ENCODE assay signal across 10 cellular contexts in the genomic region with DNA sequence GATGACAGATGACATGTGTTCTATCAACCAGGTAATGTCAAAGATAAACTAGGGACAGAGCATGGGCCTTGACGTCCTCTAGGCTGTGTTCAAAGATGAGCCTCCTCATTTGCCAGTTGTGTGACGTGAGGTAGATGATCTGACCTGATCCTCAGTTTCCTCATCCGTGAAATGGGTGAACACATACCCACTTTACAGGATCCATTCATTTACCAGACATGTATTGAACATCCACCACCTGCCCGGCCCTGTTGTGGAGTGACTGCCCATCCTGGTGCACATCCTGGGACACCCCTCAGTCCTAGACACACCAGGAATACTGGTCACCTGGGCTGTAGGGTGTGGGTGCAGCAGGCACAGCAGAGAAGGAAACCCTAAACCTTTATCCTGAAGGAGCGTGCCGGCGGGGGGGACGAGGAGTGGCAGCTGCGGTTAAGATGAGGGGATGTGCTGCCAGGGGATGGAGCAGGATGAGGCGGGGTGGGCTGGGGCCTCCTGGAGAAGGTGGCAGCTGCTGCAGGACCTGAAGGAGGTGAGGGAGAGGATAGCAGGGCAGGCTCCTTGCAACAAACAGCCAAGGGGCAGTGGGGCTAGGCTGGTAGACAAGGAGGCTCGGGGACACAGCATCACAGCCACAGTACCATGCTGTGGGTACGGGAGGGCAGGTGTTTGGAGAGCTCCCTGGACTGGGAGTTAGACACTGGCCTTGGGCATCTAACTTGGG. TPM values are rescaled to one million over a fixed set of nuclear protein-coding genes. Genes with fewer than 3 reads are reported as not detected.
"Had no signal": no experiment of that assay in that cellular context is flagged by ENCODE, and none has a peak within 500 bp of the region (broad histone marks: within the 10 kb centered on the region; RNA-seq: fewer than 3 reads in every experiment).

No MANE protein-coding gene starts in this region.

- FAIRE-seq: islet of Langerhans had no signal

- H3K27ac ChIP-seq: esophagus squamous epithelium, ovary, skin epidermis, thyroid gland had no signal

- DNase-seq: activated CD4-positive, alpha-beta T cell treated with anti-CD3 and anti-CD28 coated beads, Interleukin-2, amount 50 U/mL, for 1 hour; activated naive CD8-positive, alpha-beta T cell treated with anti-CD3 and anti-CD28 coated beads for 36 hours; esophagus squamous epithelium; ovary; T-helper 17 cell; thyroid gland had no signal

- ATAC-seq: T-helper 17 cell had no signal

- H3K36me3 ChIP-seq: esophagus squamous epithelium, ovary, thyroid gland had no signal

- H3K27me3 Mint-ChIP-seq: activated naive CD8-positive, alpha-beta T cell treated with anti-CD3 and anti-CD28 coated beads for 36 hours; T-helper 17 cell had no signal

- H3K4me1 Mint-ChIP-seq: activated naive CD8-positive, alpha-beta T cell treated with anti-CD3 and anti-CD28 coated beads for 36 hours; T-helper 17 cell had no signal

- H3K4me3 ChIP-seq: esophagus squamous epithelium, ovary, skin epidermis, thyroid gland had no signal

- H3K9me3 ChIP-seq: esophagus squamous epithelium, ovary, thyroid gland had no signal

- H3K4me3 Mint-ChIP-seq: activated naive CD8-positive, alpha-beta T cell treated with anti-CD3 and anti-CD28 coated beads for 36 hours; nephron; T-helper 17 cell had no signal

- H3K27me3 ChIP-seq: esophagus squamous epithelium, ovary, thyroid gland had no signal

- H3K27ac Mint-ChIP-seq: activated naive CD8-positive, alpha-beta T cell treated with anti-CD3 and anti-CD28 coated beads for 36 hours; T-helper 17 cell had no signal

- H3K4me1 ChIP-seq: esophagus squamous epithelium, thyroid gland had no signal

RNA-seq across cellular contexts. Expression of a gene that starts 8.4 kb away (rescaled TPM):
- total RNA-seq: activated CD8-positive, alpha-beta memory T cell treated with anti-CD3 and anti-CD28 coated beads for 36 hours; activated naive CD8-positive, alpha-beta T cell treated with anti-CD3 and anti-CD28 coated beads for 36 hours had no signal
